In genomic region chr12:106841471-106842302, GRCh38 we compare ENCODE assay signal across 8 cellular contexts.
DNase-seq lines count a peak whose midpoint lies in the region; ATAC-seq and FAIRE-seq lines count a peak whose summit lies in the region.

No MANE protein-coding gene starts in this region.

- no peak for FAIRE-seq in HTR-8/SVneo (lab: Jason Lieb, UNC)

- peak; percentile 93 for ATAC-seq in left lobe of liver
- ATAC-seq in HG03175 (IDR thresholded peaks at IDR 0.05; ENCODE audit: unreplicated experiment): no peak

- peak; percentile 23 for DNase-seq in NCI-H1436 (lab: John Stamatoyannopoulos, UW)
- no peak for DNase-seq in NCI-H1436 treated with DMSO at 0.1 percent for 48 hours (lab: John Stamatoyannopoulos, UW)
- DNase-seq in HTR-8/SVneo (ENCODE audit: insufficient read length, low spot score): peak; percentile 47
- peak; percentile 61 for DNase-seq in RKO (ENCODE audit: low spot score)
- peak; percentile 72 for DNase-seq in cerebellar cortex (ENCODE audit: low spot score)
- DNase-seq in left lobe of liver (ENCODE audit: low spot score): no peak
- DNase-seq in stromal cell of bone marrow (ENCODE audit: low read depth): peak; percentile 26

Comparison
In these comparisons a context has a peak if more than half of its experiments do, and no peak if none do; other contexts are left out.
1. DNase-seq: peak in NCI-H1436 (single experiment), HTR-8/SVneo (single experiment), RKO (single experiment), cerebellar cortex (single experiment) and stromal cell of bone marrow (single experiment); none in NCI-H1436 treated with DMSO at 0.1 percent for 48 hours (single experiment) and left lobe of liver (single experiment).